Comparison of ENCODE assay signal across 8 cellular contexts in genomic region chr4:113394730-113395530, GRCh38.
A peak's percentile ranks its signal among the peaks of the same experiment; 100 is the strongest.
DNase-seq lines count a peak whose midpoint lies in the region; ATAC-seq lines count a peak whose summit lies in the region.

No MANE protein-coding gene starts in this region.

- H3K79me1 ChIP-seq in mesenchymal stem cell (replicated peaks; ENCODE audit: low read length, poor library complexity, severe bottlenecking): peaks cover 3% of the 10 kb centered on the region

- H3K36me3 ChIP-seq in mesenchymal stem cell (ENCODE audit: control insufficient read depth in 1 of 2, insufficient read depth in 2 of 2, low read depth in 1 of 2, low read length in 2 of 2): no peaks in the 10 kb centered on the region

- H4K8ac ChIP-seq in mesenchymal stem cell (ENCODE audit: low read length): no peak overlapping the region

- H3K9me3 ChIP-seq in mesenchymal stem cell (ENCODE audit: control insufficient read depth, low read length): no peaks in the 10 kb centered on the region

- H3K9me3 Mint-ChIP-seq in stimulated activated memory B cell treated with anti-CD40 and anti-IgM and Interleukin-4, amounts not matched to agents 10 μg/mL and 1 μg/mL and 100 μg/mL, for 72 hours: no peaks in the 10 kb centered on the region

- peak overlapping the region; percentile 82 for H3K9ac ChIP-seq in mesenchymal stem cell (ENCODE audit: low read length)

- no peaks in the 10 kb centered on the region for H3K27me3 ChIP-seq in mesenchymal stem cell (ENCODE audit: control insufficient read depth in 1 of 2, insufficient read depth in 1 of 2, low read length in 2 of 2)

- H2BK120ac ChIP-seq in mesenchymal stem cell (ENCODE audit: low read depth, low read length): no peak overlapping the region

- H3K27ac ChIP-seq in mesenchymal stem cell (ENCODE audit: low read length, poor library complexity, severe bottlenecking): no peak overlapping the region

- no peak overlapping the region for H4K91ac ChIP-seq in mesenchymal stem cell (ENCODE audit: low read length)

- H3K4ac ChIP-seq in mesenchymal stem cell (ENCODE audit: low read depth in 1 of 2, low read length in 2 of 2): no peak overlapping the region

- no peak overlapping the region for H2BK15ac ChIP-seq in mesenchymal stem cell (ENCODE audit: low read depth, poor library complexity, severe bottlenecking)

- H3K4me3 Mint-ChIP-seq in stimulated activated memory B cell treated with anti-CD40 and anti-IgM and Interleukin-4, amounts not matched to agents 10 μg/mL and 1 μg/mL and 100 μg/mL, for 72 hours: no peak overlapping the region

- no peaks in the 10 kb centered on the region for H3K4me1 Mint-ChIP-seq in stimulated activated memory B cell treated with anti-CD40 and anti-IgM and Interleukin-4, amounts not matched to agents 10 μg/mL and 1 μg/mL and 100 μg/mL, for 72 hours

- H3K27ac Mint-ChIP-seq in stimulated activated memory B cell treated with anti-CD40 and anti-IgM and Interleukin-4, amounts not matched to agents 10 μg/mL and 1 μg/mL and 100 μg/mL, for 72 hours: no peak overlapping the region

- no peak overlapping the region for H2BK5ac ChIP-seq in mesenchymal stem cell (ENCODE audit: low read depth, low read length, poor library complexity, severe bottlenecking)

- peak overlapping the region in 1 of 2 experiments; percentile 50 for H3K18ac ChIP-seq in mesenchymal stem cell (ENCODE audit: low read depth in 1 of 2, low read length in 2 of 2)

- H3K14ac ChIP-seq in mesenchymal stem cell (ENCODE audit: low read length in 2 of 2): no peak overlapping the region

- H2AFZ ChIP-seq in mesenchymal stem cell (ENCODE audit: low read depth, low read length): no peak overlapping the region

- 56% methylated on average over 10 of the region's 11 CpGs for WGBS in mesenchymal stem cell

- H3K27me3 Mint-ChIP-seq in stimulated activated memory B cell treated with anti-CD40 and anti-IgM and Interleukin-4, amounts not matched to agents 10 μg/mL and 1 μg/mL and 100 μg/mL, for 72 hours: no peaks in the 10 kb centered on the region

- peak overlapping the region; percentile 38 to 59 for H2BK12ac ChIP-seq in mesenchymal stem cell (ENCODE audit: low read length in 2 of 2)

- peaks cover 4% of the 10 kb centered on the region for H3K4me1 ChIP-seq in mesenchymal stem cell (ENCODE audit: control insufficient read depth, insufficient read depth, low read depth, low read length)

- no peak overlapping the region for H3K4me3 ChIP-seq in mesenchymal stem cell (ENCODE audit: insufficient read depth in 1 of 2, low read depth in 1 of 2, low read length in 2 of 2)

- no peak overlapping the region for H3K4me2 ChIP-seq in mesenchymal stem cell (ENCODE audit: low read length, poor library complexity, severe bottlenecking)

- peak overlapping the region; percentile 64 for H2AK5ac ChIP-seq in mesenchymal stem cell (ENCODE audit: low read length, severe bottlenecking)

- peak; percentile 98 for ATAC-seq in GM19395 (IDR thresholded peaks at IDR 0.05; ENCODE audit: unreplicated experiment)
- peak; percentile 93 for ATAC-seq in HG03457 (IDR thresholded peaks at IDR 0.05; ENCODE audit: unreplicated experiment)
- ATAC-seq in stimulated activated memory B cell treated with anti-CD40 and anti-IgM and Interleukin-4, amounts not matched to agents 10 μg/mL and 1 μg/mL and 100 μg/mL, for 72 hours: peak; percentile 86

- DNase-seq in COR-L47 (lab: John Stamatoyannopoulos, UW): peak; percentile 79
- peak; percentile 86 for DNase-seq in NCI-H460 (ENCODE audit: extremely low read depth, low read depth)
- DNase-seq in activated CD4-positive, alpha-beta T cell treated with anti-CD3 and anti-CD28 coated beads for 48 hours: peak; percentile 49
- DNase-seq in effector CD4-positive, alpha-beta T cell: peak; percentile 54
- DNase-seq in mesenchymal stem cell: peak; percentile 86

- H3K36me3 Mint-ChIP-seq in stimulated activated memory B cell treated with anti-CD40 and anti-IgM and Interleukin-4, amounts not matched to agents 10 μg/mL and 1 μg/mL and 100 μg/mL, for 72 hours: no peaks in the 10 kb centered on the region

- H3K23ac ChIP-seq in mesenchymal stem cell (ENCODE audit: low read length in 2 of 2): no peak overlapping the region
